Comparison of ENCODE assay signal across 24 cellular contexts in genomic region chr10:6314620-6315205, GRCh38.
DNase-seq lines count a peak whose midpoint lies in the region; ATAC-seq and TF ChIP-seq lines count a peak whose summit lies in the region.
"Had no signal": no experiment of that assay in that cellular context is flagged by ENCODE, and none has a peak within 500 bp of the region (broad histone marks: within the 10 kb centered on the region; RNA-seq: fewer than 3 reads in every experiment).

No MANE protein-coding gene starts in this region.

- peak overlapping the region; percentile 67 for H3K27ac Mint-ChIP-seq in stimulated activated memory B cell treated with anti-CD40 and anti-IgM and Interleukin-4, amounts not matched to agents 10 μg/mL and 1 μg/mL and 100 μg/mL, for 72 hours
- H3K27ac Mint-ChIP-seq in mesothelial cell of epicardium, result no peak overlapping the region
- no peak overlapping the region for H3K27ac Mint-ChIP-seq in activated T-helper 1 cell treated with anti-CD3 and anti-CD28 coated beads, Interleukin-12 subunit alpha, Interleukin-12 subunit beta, Interleukin-2, Interleukin-4 antibody, amounts not matched to agents 30 ng/mL and 10 ng/mL and 1 ng/mL, durations not matched to agents 14 hours and 24 hours and 36 hours
- H3K27ac Mint-ChIP-seq: activated CD8-positive, alpha-beta memory T cell treated with anti-CD3 and anti-CD28 coated beads, Interleukin-2, amount 10 ng/mL, durations not matched to agents 7 days and 5 days; activated naive CD8-positive, alpha-beta T cell treated with anti-CD3 and anti-CD28 coated beads, Interleukin-2, amount 50 U/mL, for 24 hours; activated T-helper 2 cell treated with anti-CD3 and anti-CD28 coated beads, Interferon-gamma antibody, Interleukin-2, Interleukin-4, amounts not matched to agents 10 μg/mL and 5 μg/mL and 100 μg/mL, durations not matched to agents 14 hours and 24 hours and 36 hours; CD8-positive, alpha-beta T cell; T-helper 2 cell treated with Interferon-gamma antibody and Interleukin-4, amounts not matched to agents 5 μg/mL and 100 μg/mL, for 36 hours had no signal

- no peak overlapping the region for H3K4me3 ChIP-seq in Peyer's patch
- H3K4me3 ChIP-seq: GM23248, right atrium auricular region, SJSA1 had no signal

- H3K36me3 Mint-ChIP-seq in stimulated activated memory B cell treated with anti-CD40 and anti-IgM and Interleukin-4, amounts not matched to agents 10 μg/mL and 1 μg/mL and 100 μg/mL, for 72 hours, result no peaks in the 10 kb centered on the region
- H3K36me3 Mint-ChIP-seq in mesothelial cell of epicardium, result peaks cover 2% of the 10 kb centered on the region
- H3K36me3 Mint-ChIP-seq in activated T-helper 1 cell treated with anti-CD3 and anti-CD28 coated beads, Interleukin-12 subunit alpha, Interleukin-12 subunit beta, Interleukin-2, Interleukin-4 antibody, amounts not matched to agents 30 ng/mL and 10 ng/mL and 1 ng/mL, durations not matched to agents 14 hours and 24 hours and 36 hours (ENCODE audit: low read depth), result peaks cover 6% of the 10 kb centered on the region
- H3K36me3 Mint-ChIP-seq: activated CD8-positive, alpha-beta memory T cell treated with anti-CD3 and anti-CD28 coated beads, Interleukin-2, amount 10 ng/mL, durations not matched to agents 7 days and 5 days; CD8-positive, alpha-beta T cell had no signal

- no peaks in the 10 kb centered on the region for H3K9me3 ChIP-seq in Peyer's patch
- H3K9me3 ChIP-seq: right atrium auricular region, SJSA1, upper lobe of left lung had no signal

- no peak overlapping the region for H3K27ac ChIP-seq in Peyer's patch
- H3K27ac ChIP-seq: GM23248, right atrium auricular region, SJSA1 had no signal

- ATAC-seq in stimulated activated memory B cell treated with anti-CD40 and anti-IgM and Interleukin-4, amounts not matched to agents 10 μg/mL and 1 μg/mL and 100 μg/mL, for 72 hours, result peak; percentile 41
- ATAC-seq in HG03095 (IDR thresholded peaks at IDR 0.05; ENCODE audit: unreplicated experiment), result no peak
- ATAC-seq: activated CD8-positive, alpha-beta memory T cell treated with anti-CD3 and anti-CD28 coated beads, Interleukin-2, amount 10 ng/mL, durations not matched to agents 7 days and 5 days; activated naive CD8-positive, alpha-beta T cell treated with anti-CD3 and anti-CD28 coated beads, Interleukin-2, amount 50 U/mL, for 24 hours; CD8-positive, alpha-beta T cell had no signal

- DNase-seq in GM03348 (ENCODE audit: low spot score) (peak; percentile 28), Peyer's patch (peak in 2 of 3 donors; percentile 52 to 56), kidney tubule cell (ENCODE audit: low spot score) (peak; percentile 91), mesothelial cell of epicardium (ENCODE audit: low spot score in 2 of 2, unreplicated experiment in 2 of 2) (no peak)
- no peak for DNase-seq in activated effector memory CD4-positive, alpha-beta T cell treated with anti-CD3 and anti-CD28 coated beads, Interleukin-2, amount 50 U/mL, for 16 hours
- DNase-seq in activated T-helper 1 cell treated with anti-CD3 and anti-CD28 coated beads, Interleukin-12 subunit alpha, Interleukin-12 subunit beta, Interleukin-2, Interleukin-4 antibody, amounts not matched to agents 30 ng/mL and 10 ng/mL and 1 ng/mL, durations not matched to agents 14 hours and 24 hours and 36 hours (ENCODE audit: low spot score), result no peak
- DNase-seq: activated CD8-positive, alpha-beta memory T cell treated with anti-CD3 and anti-CD28 coated beads, Interleukin-2, amount 10 ng/mL, durations not matched to agents 7 days and 5 days; activated naive CD8-positive, alpha-beta T cell treated with anti-CD3 and anti-CD28 coated beads, Interleukin-2, amount 50 U/mL, for 24 hours; caudate nucleus; CD8-positive, alpha-beta T cell; effector CD4-positive, alpha-beta T cell; GM23248; head of caudate nucleus; NCI-H1930; NCI-H446 treated with DMSO at 0.1 percent for 48 hours; stimulated activated naive CD4-positive, alpha-beta T cell treated with Interleukin-2 at 50 U/mL for 16 hours had no signal

- H3K4me1 Mint-ChIP-seq in stimulated activated memory B cell treated with anti-CD40 and anti-IgM and Interleukin-4, amounts not matched to agents 10 μg/mL and 1 μg/mL and 100 μg/mL, for 72 hours, result peaks cover 34% of the 10 kb centered on the region
- peaks cover 6% of the 10 kb centered on the region for H3K4me1 Mint-ChIP-seq in mesothelial cell of epicardium
- H3K4me1 Mint-ChIP-seq in activated T-helper 1 cell treated with anti-CD3 and anti-CD28 coated beads, Interleukin-12 subunit alpha, Interleukin-12 subunit beta, Interleukin-2, Interleukin-4 antibody, amounts not matched to agents 30 ng/mL and 10 ng/mL and 1 ng/mL, durations not matched to agents 14 hours and 24 hours and 36 hours (ENCODE audit: low read depth), result peaks cover 12% of the 10 kb centered on the region
- H3K4me1 Mint-ChIP-seq: neural crest cell had no signal

- H3K4me3 Mint-ChIP-seq in stimulated activated memory B cell treated with anti-CD40 and anti-IgM and Interleukin-4, amounts not matched to agents 10 μg/mL and 1 μg/mL and 100 μg/mL, for 72 hours, result no peak overlapping the region
- no peak overlapping the region for H3K4me3 Mint-ChIP-seq in mesothelial cell of epicardium
- H3K4me3 Mint-ChIP-seq in activated T-helper 1 cell treated with anti-CD3 and anti-CD28 coated beads, Interleukin-12 subunit alpha, Interleukin-12 subunit beta, Interleukin-2, Interleukin-4 antibody, amounts not matched to agents 30 ng/mL and 10 ng/mL and 1 ng/mL, durations not matched to agents 14 hours and 24 hours and 36 hours, result no peak overlapping the region
- H3K4me3 Mint-ChIP-seq: activated CD8-positive, alpha-beta memory T cell treated with anti-CD3 and anti-CD28 coated beads, Interleukin-2, amount 10 ng/mL, durations not matched to agents 7 days and 5 days; activated naive CD8-positive, alpha-beta T cell treated with anti-CD3 and anti-CD28 coated beads, Interleukin-2, amount 50 U/mL, for 24 hours; CD8-positive, alpha-beta T cell; neural crest cell; T-helper 2 cell treated with Interferon-gamma antibody and Interleukin-4, amounts not matched to agents 5 μg/mL and 100 μg/mL, for 36 hours had no signal

- H3K9me3 Mint-ChIP-seq in stimulated activated memory B cell treated with anti-CD40 and anti-IgM and Interleukin-4, amounts not matched to agents 10 μg/mL and 1 μg/mL and 100 μg/mL, for 72 hours, result no peaks in the 10 kb centered on the region
- H3K9me3 Mint-ChIP-seq in mesothelial cell of epicardium, result no peaks in the 10 kb centered on the region
- no peaks in the 10 kb centered on the region for H3K9me3 Mint-ChIP-seq in activated T-helper 1 cell treated with anti-CD3 and anti-CD28 coated beads, Interleukin-12 subunit alpha, Interleukin-12 subunit beta, Interleukin-2, Interleukin-4 antibody, amounts not matched to agents 30 ng/mL and 10 ng/mL and 1 ng/mL, durations not matched to agents 14 hours and 24 hours and 36 hours
- H3K9me3 Mint-ChIP-seq: activated naive CD8-positive, alpha-beta T cell treated with anti-CD3 and anti-CD28 coated beads, Interleukin-2, amount 50 U/mL, for 24 hours; activated T-helper 2 cell treated with anti-CD3 and anti-CD28 coated beads, Interferon-gamma antibody, Interleukin-2, Interleukin-4, amounts not matched to agents 10 μg/mL and 5 μg/mL and 100 μg/mL, durations not matched to agents 14 hours and 24 hours and 36 hours; CD8-positive, alpha-beta T cell; neural crest cell; T-helper 2 cell treated with Interferon-gamma antibody and Interleukin-4, amounts not matched to agents 5 μg/mL and 100 μg/mL, for 36 hours had no signal

- H3K27me3 ChIP-seq in Peyer's patch, result no peaks in the 10 kb centered on the region
- H3K27me3 ChIP-seq: right atrium auricular region, SJSA1, upper lobe of left lung had no signal

- TF ChIP-seq POLR2A in Peyer's patch (IDR thresholded peaks at IDR 0.05), result no peak

- TF ChIP-seq CTCF in Peyer's patch (IDR thresholded peaks at IDR 0.05) (no peak), mesothelial cell of epicardium (IDR thresholded peaks at IDR 0.05; ENCODE audit: unreplicated experiment) (no peak)

- no peaks in the 10 kb centered on the region for H3K4me1 ChIP-seq in Peyer's patch
- H3K4me1 ChIP-seq: right atrium auricular region, SJSA1, upper lobe of left lung had no signal

- intact Hi-C loops in activated T-helper 1 cell treated with anti-CD3 and anti-CD28 coated beads, Interleukin-12 subunit alpha, Interleukin-12 subunit beta, Interleukin-2, Interleukin-4 antibody, amounts not matched to agents 30 ng/mL and 10 ng/mL and 1 ng/mL, durations not matched to agents 14 hours and 24 hours and 36 hours (cut with micrococcal nuclease), result no loop called here

- no peaks in the 10 kb centered on the region for H3K36me3 ChIP-seq in Peyer's patch
- H3K36me3 ChIP-seq: right atrium auricular region, SJSA1, upper lobe of left lung had no signal

- no peaks in the 10 kb centered on the region for H3K27me3 Mint-ChIP-seq in stimulated activated memory B cell treated with anti-CD40 and anti-IgM and Interleukin-4, amounts not matched to agents 10 μg/mL and 1 μg/mL and 100 μg/mL, for 72 hours
- H3K27me3 Mint-ChIP-seq in mesothelial cell of epicardium (ENCODE audit: low read depth), result peaks cover 5% of the 10 kb centered on the region
- peaks cover 4% of the 10 kb centered on the region for H3K27me3 Mint-ChIP-seq in activated T-helper 1 cell treated with anti-CD3 and anti-CD28 coated beads, Interleukin-12 subunit alpha, Interleukin-12 subunit beta, Interleukin-2, Interleukin-4 antibody, amounts not matched to agents 30 ng/mL and 10 ng/mL and 1 ng/mL, durations not matched to agents 14 hours and 24 hours and 36 hours (ENCODE audit: insufficient read depth)
- H3K27me3 Mint-ChIP-seq: activated CD8-positive, alpha-beta memory T cell treated with anti-CD3 and anti-CD28 coated beads, Interleukin-2, amount 10 ng/mL, durations not matched to agents 7 days and 5 days; activated naive CD8-positive, alpha-beta T cell treated with anti-CD3 and anti-CD28 coated beads, Interleukin-2, amount 50 U/mL, for 24 hours had no signal

Comparison
In these comparisons a context has a peak if more than half of its experiments do, and no peak if none do; other contexts are left out.
1. DNase-seq: peak in GM03348 (single experiment), Peyer's patch (2 of 3) and kidney tubule cell (single experiment); none in activated effector memory CD4-positive, alpha-beta T cell treated with anti-CD3 and anti-CD28 coated beads, Interleukin-2, amount 50 U/mL, for 16 hours (single experiment), mesothelial cell of epicardium (0 of 2) and activated T-helper 1 cell treated with anti-CD3 and anti-CD28 coated beads, Interleukin-12 subunit alpha, Interleukin-12 subunit beta, Interleukin-2, Interleukin-4 antibody, amounts not matched to agents 30 ng/mL and 10 ng/mL and 1 ng/mL, durations not matched to agents 14 hours and 24 hours and 36 hours (single experiment).